ENCODE assay signal across 1 cellular context in genomic region chr11:64304316-64305072, GRCh38.
A peak's percentile ranks its signal among the peaks of the same experiment; 100 is the strongest.
TF ChIP-seq lines count a peak whose summit lies in the region.

No MANE protein-coding gene starts in this region.

TF ChIP-seq in K562, 482 proteins besides CTCF, POLR2A, EP300 and RAD21 (continued from another document and continues in another):
- TF ChIP-seq, protein P1, sequence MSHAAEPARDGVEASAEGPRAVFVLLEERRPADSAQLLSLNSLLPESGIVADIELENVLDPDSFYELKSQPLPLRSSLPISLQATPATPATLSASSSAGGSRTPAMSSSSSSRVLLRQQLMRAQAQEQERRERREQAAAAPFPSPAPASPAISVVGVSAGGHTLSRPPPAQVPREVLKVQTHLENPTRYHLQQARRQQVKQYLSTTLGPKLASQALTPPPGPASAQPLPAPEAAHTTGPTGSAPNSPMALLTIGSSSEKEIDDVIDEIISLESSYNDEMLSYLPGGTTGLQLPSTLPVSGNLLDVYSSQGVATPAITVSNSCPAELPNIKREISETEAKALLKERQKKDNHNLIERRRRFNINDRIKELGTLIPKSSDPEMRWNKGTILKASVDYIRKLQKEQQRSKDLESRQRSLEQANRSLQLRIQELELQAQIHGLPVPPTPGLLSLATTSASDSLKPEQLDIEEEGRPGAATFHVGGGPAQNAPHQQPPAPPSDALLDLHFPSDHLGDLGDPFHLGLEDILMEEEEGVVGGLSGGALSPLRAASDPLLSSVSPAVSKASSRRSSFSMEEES (CRISPR knock-in tag; IDR thresholded peaks at IDR 0.05) = peak; percentile 32
- TF ChIP-seq NFE2L1 (tag; IDR thresholded peaks at IDR 0.05; ENCODE audit: borderline replicate concordance, low read depth) (no peak), PML (IDR thresholded peaks at IDR 0.05; ENCODE audit: low read length) (no peak; the same call in 1 of the 2 replicates), CTBP1 (IDR thresholded peaks at IDR 0.05; ENCODE audit: borderline replicate concordance) (peak; percentile 87; the same call in 1 of the 2 replicates), ZNF316 (IDR thresholded peaks at IDR 0.05) (no peak), MTF1 (CRISPR knock-in tag; IDR thresholded peaks at IDR 0.05; ENCODE audit: borderline replicate concordance) (no peak), ZNF280A (IDR thresholded peaks at IDR 0.05; ENCODE audit: low read depth, partially characterized antibody) (no peak), BRF2 (IDR thresholded peaks at IDR 0.05; ENCODE audit: borderline replicate concordance, insufficient read depth, insufficient read length) (no peak), SMARCB1 (IDR thresholded peaks at IDR 0.05; ENCODE audit: insufficient read length, low read depth) (no peak), ZBTB17 (CRISPR knock-in tag; IDR thresholded peaks at IDR 0.05) (no peak), STAT5A (IDR thresholded peaks at IDR 0.05; ENCODE audit: borderline replicate concordance, low read length) (no peak), TCF7L2 (IDR thresholded peaks at IDR 0.05; ENCODE audit: low read depth, low read length) (no peak), PHF21A (IDR thresholded peaks at IDR 0.05; ENCODE audit: borderline replicate concordance, low read depth) (no peak), LEF1 (IDR thresholded peaks at IDR 0.05) (0 out of 2 replicates have a peak, but pooled peaks have one; percentile 44), ILK (tag; IDR thresholded peaks at IDR 0.05; ENCODE audit: borderline replicate concordance, low read depth) (no peak), SMAD3 (CRISPR knock-in tag; conservative IDR thresholded peaks at IDR 0.05) (no peak), CC2D1A (IDR thresholded peaks at IDR 0.05) (no peak; the same call in 1 of the 2 replicates), ZNF134 (CRISPR knock-in tag; conservative IDR thresholded peaks at IDR 0.05) (no peak), ZNF764 (CRISPR knock-in tag; IDR thresholded peaks at IDR 0.05; ENCODE audit: low read depth) (no peak), ZNF146 (CRISPR knock-in tag; IDR thresholded peaks at IDR 0.05; ENCODE audit: unreplicated experiment) (no peak), RBBP5 (IDR thresholded peaks at IDR 0.05; ENCODE audit: borderline replicate concordance, insufficient read depth, low read length, poor library complexity, severe bottlenecking) (peak; percentile 55), FUS (optimal IDR thresholded peaks at IDR 0.05; ENCODE audit: low read depth, low read length) (no peak), POLR3A (IDR thresholded peaks at IDR 0.05; ENCODE audit: borderline replicate concordance, extremely low read depth, insufficient read depth, insufficient read length) (no peak), NBN (IDR thresholded peaks at IDR 0.05; ENCODE audit: low read depth) (no peak)
- TF ChIP-seq, protein P2, sequence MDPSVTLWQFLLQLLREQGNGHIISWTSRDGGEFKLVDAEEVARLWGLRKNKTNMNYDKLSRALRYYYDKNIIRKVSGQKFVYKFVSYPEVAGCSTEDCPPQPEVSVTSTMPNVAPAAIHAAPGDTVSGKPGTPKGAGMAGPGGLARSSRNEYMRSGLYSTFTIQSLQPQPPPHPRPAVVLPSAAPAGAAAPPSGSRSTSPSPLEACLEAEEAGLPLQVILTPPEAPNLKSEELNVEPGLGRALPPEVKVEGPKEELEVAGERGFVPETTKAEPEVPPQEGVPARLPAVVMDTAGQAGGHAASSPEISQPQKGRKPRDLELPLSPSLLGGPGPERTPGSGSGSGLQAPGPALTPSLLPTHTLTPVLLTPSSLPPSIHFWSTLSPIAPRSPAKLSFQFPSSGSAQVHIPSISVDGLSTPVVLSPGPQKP (CRISPR knock-in tag; IDR thresholded peaks at IDR 0.05) = no peak
- TF ChIP-seq, protein P3, sequence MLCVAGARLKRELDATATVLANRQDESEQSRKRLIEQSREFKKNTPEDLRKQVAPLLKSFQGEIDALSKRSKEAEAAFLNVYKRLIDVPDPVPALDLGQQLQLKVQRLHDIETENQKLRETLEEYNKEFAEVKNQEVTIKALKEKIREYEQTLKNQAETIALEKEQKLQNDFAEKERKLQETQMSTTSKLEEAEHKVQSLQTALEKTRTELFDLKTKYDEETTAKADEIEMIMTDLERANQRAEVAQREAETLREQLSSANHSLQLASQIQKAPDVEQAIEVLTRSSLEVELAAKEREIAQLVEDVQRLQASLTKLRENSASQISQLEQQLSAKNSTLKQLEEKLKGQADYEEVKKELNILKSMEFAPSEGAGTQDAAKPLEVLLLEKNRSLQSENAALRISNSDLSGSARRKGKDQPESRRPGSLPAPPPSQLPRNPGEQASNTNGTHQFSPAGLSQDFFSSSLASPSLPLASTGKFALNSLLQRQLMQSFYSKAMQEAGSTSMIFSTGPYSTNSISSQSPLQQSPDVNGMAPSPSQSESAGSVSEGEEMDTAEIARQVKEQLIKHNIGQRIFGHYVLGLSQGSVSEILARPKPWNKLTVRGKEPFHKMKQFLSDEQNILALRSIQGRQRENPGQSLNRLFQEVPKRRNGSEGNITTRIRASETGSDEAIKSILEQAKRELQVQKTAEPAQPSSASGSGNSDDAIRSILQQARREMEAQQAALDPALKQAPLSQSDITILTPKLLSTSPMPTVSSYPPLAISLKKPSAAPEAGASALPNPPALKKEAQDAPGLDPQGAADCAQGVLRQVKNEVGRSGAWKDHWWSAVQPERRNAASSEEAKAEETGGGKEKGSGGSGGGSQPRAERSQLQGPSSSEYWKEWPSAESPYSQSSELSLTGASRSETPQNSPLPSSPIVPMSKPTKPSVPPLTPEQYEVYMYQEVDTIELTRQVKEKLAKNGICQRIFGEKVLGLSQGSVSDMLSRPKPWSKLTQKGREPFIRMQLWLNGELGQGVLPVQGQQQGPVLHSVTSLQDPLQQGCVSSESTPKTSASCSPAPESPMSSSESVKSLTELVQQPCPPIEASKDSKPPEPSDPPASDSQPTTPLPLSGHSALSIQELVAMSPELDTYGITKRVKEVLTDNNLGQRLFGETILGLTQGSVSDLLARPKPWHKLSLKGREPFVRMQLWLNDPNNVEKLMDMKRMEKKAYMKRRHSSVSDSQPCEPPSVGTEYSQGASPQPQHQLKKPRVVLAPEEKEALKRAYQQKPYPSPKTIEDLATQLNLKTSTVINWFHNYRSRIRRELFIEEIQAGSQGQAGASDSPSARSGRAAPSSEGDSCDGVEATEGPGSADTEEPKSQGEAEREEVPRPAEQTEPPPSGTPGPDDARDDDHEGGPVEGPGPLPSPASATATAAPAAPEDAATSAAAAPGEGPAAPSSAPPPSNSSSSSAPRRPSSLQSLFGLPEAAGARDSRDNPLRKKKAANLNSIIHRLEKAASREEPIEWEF (CRISPR knock-in tag; IDR thresholded peaks at IDR 0.05) = no peak
- TF ChIP-seq, protein P4, sequence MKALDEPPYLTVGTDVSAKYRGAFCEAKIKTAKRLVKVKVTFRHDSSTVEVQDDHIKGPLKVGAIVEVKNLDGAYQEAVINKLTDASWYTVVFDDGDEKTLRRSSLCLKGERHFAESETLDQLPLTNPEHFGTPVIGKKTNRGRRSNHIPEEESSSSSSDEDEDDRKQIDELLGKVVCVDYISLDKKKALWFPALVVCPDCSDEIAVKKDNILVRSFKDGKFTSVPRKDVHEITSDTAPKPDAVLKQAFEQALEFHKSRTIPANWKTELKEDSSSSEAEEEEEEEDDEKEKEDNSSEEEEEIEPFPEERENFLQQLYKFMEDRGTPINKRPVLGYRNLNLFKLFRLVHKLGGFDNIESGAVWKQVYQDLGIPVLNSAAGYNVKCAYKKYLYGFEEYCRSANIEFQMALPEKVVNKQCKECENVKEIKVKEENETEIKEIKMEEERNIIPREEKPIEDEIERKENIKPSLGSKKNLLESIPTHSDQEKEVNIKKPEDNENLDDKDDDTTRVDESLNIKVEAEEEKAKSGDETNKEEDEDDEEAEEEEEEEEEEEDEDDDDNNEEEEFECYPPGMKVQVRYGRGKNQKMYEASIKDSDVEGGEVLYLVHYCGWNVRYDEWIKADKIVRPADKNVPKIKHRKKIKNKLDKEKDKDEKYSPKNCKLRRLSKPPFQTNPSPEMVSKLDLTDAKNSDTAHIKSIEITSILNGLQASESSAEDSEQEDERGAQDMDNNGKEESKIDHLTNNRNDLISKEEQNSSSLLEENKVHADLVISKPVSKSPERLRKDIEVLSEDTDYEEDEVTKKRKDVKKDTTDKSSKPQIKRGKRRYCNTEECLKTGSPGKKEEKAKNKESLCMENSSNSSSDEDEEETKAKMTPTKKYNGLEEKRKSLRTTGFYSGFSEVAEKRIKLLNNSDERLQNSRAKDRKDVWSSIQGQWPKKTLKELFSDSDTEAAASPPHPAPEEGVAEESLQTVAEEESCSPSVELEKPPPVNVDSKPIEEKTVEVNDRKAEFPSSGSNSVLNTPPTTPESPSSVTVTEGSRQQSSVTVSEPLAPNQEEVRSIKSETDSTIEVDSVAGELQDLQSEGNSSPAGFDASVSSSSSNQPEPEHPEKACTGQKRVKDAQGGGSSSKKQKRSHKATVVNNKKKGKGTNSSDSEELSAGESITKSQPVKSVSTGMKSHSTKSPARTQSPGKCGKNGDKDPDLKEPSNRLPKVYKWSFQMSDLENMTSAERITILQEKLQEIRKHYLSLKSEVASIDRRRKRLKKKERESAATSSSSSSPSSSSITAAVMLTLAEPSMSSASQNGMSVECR (CRISPR knock-in tag; IDR thresholded peaks at IDR 0.05) = peak; percentile 71
- TF ChIP-seq, protein P5, sequence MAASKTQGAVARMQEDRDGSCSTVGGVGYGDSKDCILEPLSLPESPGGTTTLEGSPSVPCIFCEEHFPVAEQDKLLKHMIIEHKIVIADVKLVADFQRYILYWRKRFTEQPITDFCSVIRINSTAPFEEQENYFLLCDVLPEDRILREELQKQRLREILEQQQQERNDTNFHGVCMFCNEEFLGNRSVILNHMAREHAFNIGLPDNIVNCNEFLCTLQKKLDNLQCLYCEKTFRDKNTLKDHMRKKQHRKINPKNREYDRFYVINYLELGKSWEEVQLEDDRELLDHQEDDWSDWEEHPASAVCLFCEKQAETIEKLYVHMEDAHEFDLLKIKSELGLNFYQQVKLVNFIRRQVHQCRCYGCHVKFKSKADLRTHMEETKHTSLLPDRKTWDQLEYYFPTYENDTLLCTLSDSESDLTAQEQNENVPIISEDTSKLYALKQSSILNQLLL (CRISPR knock-in tag; IDR thresholded peaks at IDR 0.05; ENCODE audit: borderline replicate concordance) = no peak
- TF ChIP-seq, protein P6, sequence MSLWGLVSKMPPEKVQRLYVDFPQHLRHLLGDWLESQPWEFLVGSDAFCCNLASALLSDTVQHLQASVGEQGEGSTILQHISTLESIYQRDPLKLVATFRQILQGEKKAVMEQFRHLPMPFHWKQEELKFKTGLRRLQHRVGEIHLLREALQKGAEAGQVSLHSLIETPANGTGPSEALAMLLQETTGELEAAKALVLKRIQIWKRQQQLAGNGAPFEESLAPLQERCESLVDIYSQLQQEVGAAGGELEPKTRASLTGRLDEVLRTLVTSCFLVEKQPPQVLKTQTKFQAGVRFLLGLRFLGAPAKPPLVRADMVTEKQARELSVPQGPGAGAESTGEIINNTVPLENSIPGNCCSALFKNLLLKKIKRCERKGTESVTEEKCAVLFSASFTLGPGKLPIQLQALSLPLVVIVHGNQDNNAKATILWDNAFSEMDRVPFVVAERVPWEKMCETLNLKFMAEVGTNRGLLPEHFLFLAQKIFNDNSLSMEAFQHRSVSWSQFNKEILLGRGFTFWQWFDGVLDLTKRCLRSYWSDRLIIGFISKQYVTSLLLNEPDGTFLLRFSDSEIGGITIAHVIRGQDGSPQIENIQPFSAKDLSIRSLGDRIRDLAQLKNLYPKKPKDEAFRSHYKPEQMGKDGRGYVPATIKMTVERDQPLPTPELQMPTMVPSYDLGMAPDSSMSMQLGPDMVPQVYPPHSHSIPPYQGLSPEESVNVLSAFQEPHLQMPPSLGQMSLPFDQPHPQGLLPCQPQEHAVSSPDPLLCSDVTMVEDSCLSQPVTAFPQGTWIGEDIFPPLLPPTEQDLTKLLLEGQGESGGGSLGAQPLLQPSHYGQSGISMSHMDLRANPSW (CRISPR knock-in tag; IDR thresholded peaks at IDR 0.05) = no peak
- TF ChIP-seq, protein P7, sequence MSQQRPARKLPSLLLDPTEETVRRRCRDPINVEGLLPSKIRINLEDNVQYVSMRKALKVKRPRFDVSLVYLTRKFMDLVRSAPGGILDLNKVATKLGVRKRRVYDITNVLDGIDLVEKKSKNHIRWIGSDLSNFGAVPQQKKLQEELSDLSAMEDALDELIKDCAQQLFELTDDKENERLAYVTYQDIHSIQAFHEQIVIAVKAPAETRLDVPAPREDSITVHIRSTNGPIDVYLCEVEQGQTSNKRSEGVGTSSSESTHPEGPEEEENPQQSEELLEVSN (IDR thresholded peaks at IDR 0.05; ENCODE audit: borderline replicate concordance in 1 of 2, extremely low read depth in 1 of 2, insufficient read depth in 1 of 2, insufficient read length in 1 of 2, low read depth in 1 of 2, low read length in 1 of 2, poor library complexity in 1 of 2, severe bottlenecking in 1 of 2) = peak in 1 of 2 experiments; percentile 10
- TF ChIP-seq, protein P8, sequence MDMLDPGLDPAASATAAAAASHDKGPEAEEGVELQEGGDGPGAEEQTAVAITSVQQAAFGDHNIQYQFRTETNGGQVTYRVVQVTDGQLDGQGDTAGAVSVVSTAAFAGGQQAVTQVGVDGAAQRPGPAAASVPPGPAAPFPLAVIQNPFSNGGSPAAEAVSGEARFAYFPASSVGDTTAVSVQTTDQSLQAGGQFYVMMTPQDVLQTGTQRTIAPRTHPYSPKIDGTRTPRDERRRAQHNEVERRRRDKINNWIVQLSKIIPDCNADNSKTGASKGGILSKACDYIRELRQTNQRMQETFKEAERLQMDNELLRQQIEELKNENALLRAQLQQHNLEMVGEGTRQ (CRISPR knock-in tag; IDR thresholded peaks at IDR 0.05) = peak; percentile 52
- TF ChIP-seq, protein P9, sequence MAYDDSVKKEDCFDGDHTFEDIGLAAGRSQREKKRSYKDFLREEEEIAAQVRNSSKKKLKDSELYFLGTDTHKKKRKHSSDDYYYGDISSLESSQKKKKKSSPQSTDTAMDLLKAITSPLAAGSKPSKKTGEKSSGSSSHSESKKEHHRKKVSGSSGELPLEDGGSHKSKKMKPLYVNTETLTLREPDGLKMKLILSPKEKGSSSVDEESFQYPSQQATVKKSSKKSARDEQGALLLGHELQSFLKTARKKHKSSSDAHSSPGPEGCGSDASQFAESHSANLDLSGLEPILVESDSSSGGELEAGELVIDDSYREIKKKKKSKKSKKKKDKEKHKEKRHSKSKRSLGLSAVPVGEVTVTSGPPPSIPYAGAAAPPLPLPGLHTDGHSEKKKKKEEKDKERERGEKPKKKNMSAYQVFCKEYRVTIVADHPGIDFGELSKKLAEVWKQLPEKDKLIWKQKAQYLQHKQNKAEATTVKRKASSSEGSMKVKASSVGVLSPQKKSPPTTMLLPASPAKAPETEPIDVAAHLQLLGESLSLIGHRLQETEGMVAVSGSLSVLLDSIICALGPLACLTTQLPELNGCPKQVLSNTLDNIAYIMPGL (CRISPR knock-in tag; IDR thresholded peaks at IDR 0.05) = peak; percentile 67; the same call in 1 of the 2 replicates
